In genomic region chr13:40063743-40064142, GRCh38 we compare ENCODE assay signal across 16 cellular contexts.
DNase-seq lines count a peak whose midpoint lies in the region; ATAC-seq, FAIRE-seq and TF ChIP-seq lines count a peak whose summit lies in the region.
"Had no signal": no experiment of that assay in that cellular context is flagged by ENCODE, and none has a peak within 500 bp of the region (broad histone marks: within the 10 kb centered on the region; RNA-seq: fewer than 3 reads in every experiment).

No MANE protein-coding gene starts in this region.

- peaks cover 70% of the 10 kb centered on the region for H3K4me1 ChIP-seq in HepG2 (ENCODE audit: insufficient read depth, low read length)
- H3K4me1 ChIP-seq in stomach, result peaks cover 9 to 47% (median 32%) of the 10 kb centered on the region in 4 donors

- POLR2A ChIA-PET in activated CD8-positive, alpha-beta T cell treated with anti-CD3 and anti-CD28 coated beads for 36 hours (lab: Charles Lee), result no interaction called here
- POLR2A ChIA-PET in activated CD8-positive, alpha-beta T cell treated with anti-CD3 and anti-CD28 coated beads, Interleukin-2, amount 10 ng/mL, durations not matched to agents 7 days and 5 days (lab: Charles Lee), result no interaction called here
- POLR2A ChIA-PET in HepG2 (lab: Yijun Ruan, JAX), result no interaction called here

- no TSS peak for BruUV-seq in HepG2 (replicated peaks; lab: Mats Ljungman, UMichigan)

- H3K4me3 Mint-ChIP-seq in activated CD8-positive, alpha-beta T cell treated with anti-CD3 and anti-CD28 coated beads for 36 hours, result no peak overlapping the region
- no peak overlapping the region for H3K4me3 Mint-ChIP-seq in activated CD8-positive, alpha-beta T cell treated with anti-CD3 and anti-CD28 coated beads, Interleukin-2, amount 10 ng/mL, durations not matched to agents 7 days and 5 days
- no peak overlapping the region for H3K4me3 Mint-ChIP-seq in activated naive CD8-positive, alpha-beta T cell treated with anti-CD3 and anti-CD28 coated beads, Interleukin-2, amount 50 U/mL, for 24 hours
- H3K4me3 Mint-ChIP-seq: CD4-positive, alpha-beta T cell; stimulated activated effector memory CD8-positive, alpha-beta T cell treated with anti-CD3 and anti-CD28 coated beads, Interleukin-12 subunit alpha, Interleukin-12 subunit beta, amount 100 ng/mL, for 72 hours had no signal

- H3K27ac ChIP-seq in HepG2 (ENCODE audit: extremely low read length, insufficient read depth, low read length), result peak overlapping the region; percentile 41
- H3K27ac ChIP-seq in stomach, result peak overlapping the region in 2 of 5 donors; percentile 2 to 13
- H3K27ac ChIP-seq: SJSA1, upper lobe of right lung had no signal

- H3K4me3 ChIP-seq in HepG2 (replicated peaks in 1 of 3; ENCODE audit: insufficient read depth in 1 of 3, low read depth in 2 of 3, low read length in 3 of 3), result peak overlapping the region in 1 of 3 experiments; percentile 44; a peak in 3 of 6 replicates
- no peak overlapping the region for H3K4me3 ChIP-seq in stomach
- H3K4me3 ChIP-seq: SJSA1, upper lobe of right lung had no signal

- CTCF ChIA-PET in activated CD8-positive, alpha-beta T cell treated with anti-CD3 and anti-CD28 coated beads for 36 hours (lab: Charles Lee), result interaction anchor here (1.8 to 6.1 kb wide), 2 partner anchors 121 to 619 kb away, joined by 4 to 21 read pairs; no protein-coding TSS in a partner anchor
- CTCF ChIA-PET in activated CD8-positive, alpha-beta T cell treated with anti-CD3 and anti-CD28 coated beads, Interleukin-2, amount 10 ng/mL, durations not matched to agents 7 days and 5 days (lab: Charles Lee), result interaction anchor here (0.7 kb wide), 1 partner anchor 38 kb away, joined by 3 read pairs; no protein-coding TSS in a partner anchor
- CTCF ChIA-PET in HepG2 (lab: Yijun Ruan, JAX; ENCODE audit: low intra/inter-chr PET ratio, low total read pairs), result no interaction called here

- DNase-seq in activated CD8-positive, alpha-beta T cell treated with anti-CD3 and anti-CD28 coated beads for 36 hours, result no peak
- DNase-seq in activated CD8-positive, alpha-beta T cell treated with anti-CD3 and anti-CD28 coated beads, Interleukin-2, amount 10 ng/mL, durations not matched to agents 7 days and 5 days, result no peak
- DNase-seq in activated naive CD8-positive, alpha-beta T cell treated with anti-CD3 and anti-CD28 coated beads, Interleukin-2, amount 50 U/mL, for 24 hours, result no peak
- peak; percentile 81 for DNase-seq in HepG2 (ENCODE audit: low spot score)
- DNase-seq in stomach, result peak; percentile 41
- DNase-seq in middle frontal gyrus (ENCODE audit: extremely low spot score, low spot score), result no peak
- no peak for DNase-seq in NCI-H2196 (lab: John Stamatoyannopoulos, UW; ENCODE audit: unreplicated experiment)
- no peak for DNase-seq in GM19238 (ENCODE audit: insufficient read length, low spot score)
- DNase-seq: activated naive CD4-positive, alpha-beta T cell treated with anti-CD3 and anti-CD28 coated beads, Interleukin-2, amount 50 U/mL, for 16 hours; CD4-positive, alpha-beta T cell; left cardiac atrium; MV-4-11; upper lobe of right lung had no signal

- H3K36me3 ChIP-seq in HepG2 (replicated peaks in 1 of 2; ENCODE audit: control insufficient read depth in 1 of 2, insufficient read depth in 2 of 2, low read length in 2 of 2) (no peaks in the 10 kb centered on the region), stomach (no peaks in the 10 kb centered on the region)
- H3K36me3 ChIP-seq: SJSA1, upper lobe of right lung had no signal

- no peaks in the 10 kb centered on the region; a peak in 1 of 5 replicates for H3K27me3 ChIP-seq in HepG2 (ENCODE audit: control insufficient read depth in 1 of 2, insufficient read depth in 2 of 2, low read length in 2 of 2)
- no peaks in the 10 kb centered on the region for H3K27me3 ChIP-seq in stomach
- H3K27me3 ChIP-seq: SJSA1, upper lobe of right lung had no signal

- H3K27ac Mint-ChIP-seq in activated CD8-positive, alpha-beta T cell treated with anti-CD3 and anti-CD28 coated beads for 36 hours, result peak overlapping the region; percentile 2
- no peak overlapping the region for H3K27ac Mint-ChIP-seq in activated CD8-positive, alpha-beta T cell treated with anti-CD3 and anti-CD28 coated beads, Interleukin-2, amount 10 ng/mL, durations not matched to agents 7 days and 5 days
- H3K27ac Mint-ChIP-seq in activated naive CD8-positive, alpha-beta T cell treated with anti-CD3 and anti-CD28 coated beads, Interleukin-2, amount 50 U/mL, for 24 hours, result peak overlapping the region; percentile 15
- H3K27ac Mint-ChIP-seq: CD4-positive, alpha-beta T cell; stimulated activated effector memory CD8-positive, alpha-beta T cell treated with anti-CD3 and anti-CD28 coated beads, Interleukin-12 subunit alpha, Interleukin-12 subunit beta, amount 100 ng/mL, for 72 hours had no signal

- peaks cover 29% of the 10 kb centered on the region for H3K4me1 Mint-ChIP-seq in activated CD8-positive, alpha-beta T cell treated with anti-CD3 and anti-CD28 coated beads for 36 hours (ENCODE audit: low read depth)
- peaks cover 16% of the 10 kb centered on the region for H3K4me1 Mint-ChIP-seq in activated CD8-positive, alpha-beta T cell treated with anti-CD3 and anti-CD28 coated beads, Interleukin-2, amount 10 ng/mL, durations not matched to agents 7 days and 5 days (ENCODE audit: low read depth)
- H3K4me1 Mint-ChIP-seq in activated naive CD8-positive, alpha-beta T cell treated with anti-CD3 and anti-CD28 coated beads, Interleukin-2, amount 50 U/mL, for 24 hours, result peaks cover 48% of the 10 kb centered on the region

- WGBS in HepG2 (ENCODE audit: low lambda C conversion rate), result 0% methylated on average over 1 of the region's 1 CpG
- WGBS in stomach, 5 donors, result 15 to 48% (median 23%) methylated on average over 1 of the region's 1 CpG

- no peak overlapping the region for H2AFZ ChIP-seq in HepG2 (ENCODE audit: low read length)

- H3K9me3 ChIP-seq in HepG2 (ENCODE audit: low read length), result no peaks in the 10 kb centered on the region
- no peaks in the 10 kb centered on the region for H3K9me3 ChIP-seq in stomach
- H3K9me3 ChIP-seq: SJSA1, upper lobe of right lung had no signal

- H3K27me3 Mint-ChIP-seq in activated CD8-positive, alpha-beta T cell treated with anti-CD3 and anti-CD28 coated beads for 36 hours, result peaks cover 2% of the 10 kb centered on the region
- H3K27me3 Mint-ChIP-seq in activated CD8-positive, alpha-beta T cell treated with anti-CD3 and anti-CD28 coated beads, Interleukin-2, amount 10 ng/mL, durations not matched to agents 7 days and 5 days (ENCODE audit: low read depth), result no peaks in the 10 kb centered on the region
- H3K27me3 Mint-ChIP-seq in activated naive CD8-positive, alpha-beta T cell treated with anti-CD3 and anti-CD28 coated beads, Interleukin-2, amount 50 U/mL, for 24 hours, result no peaks in the 10 kb centered on the region
- H3K27me3 Mint-ChIP-seq: CD4-positive, alpha-beta T cell had no signal

- H3K9me3 Mint-ChIP-seq in activated CD8-positive, alpha-beta T cell treated with anti-CD3 and anti-CD28 coated beads for 36 hours, result no peaks in the 10 kb centered on the region
- no peaks in the 10 kb centered on the region for H3K9me3 Mint-ChIP-seq in activated CD8-positive, alpha-beta T cell treated with anti-CD3 and anti-CD28 coated beads, Interleukin-2, amount 10 ng/mL, durations not matched to agents 7 days and 5 days (ENCODE audit: insufficient read depth)
- no peaks in the 10 kb centered on the region for H3K9me3 Mint-ChIP-seq in activated naive CD8-positive, alpha-beta T cell treated with anti-CD3 and anti-CD28 coated beads, Interleukin-2, amount 50 U/mL, for 24 hours
- H3K9me3 Mint-ChIP-seq: CD4-positive, alpha-beta T cell; stimulated activated effector memory CD8-positive, alpha-beta T cell treated with anti-CD3 and anti-CD28 coated beads, Interleukin-12 subunit alpha, Interleukin-12 subunit beta, amount 100 ng/mL, for 72 hours had no signal

- no peak for TF ChIP-seq RAD21 in HepG2 (CRISPR knock-in tag; IDR thresholded peaks at IDR 0.05)

- FAIRE-seq in HepG2 (lab: Jason Lieb, UNC), result peak; percentile 92
- FAIRE-seq: A204.1 had no signal

- no peak for ATAC-seq in activated CD8-positive, alpha-beta T cell treated with anti-CD3 and anti-CD28 coated beads for 36 hours
- ATAC-seq in activated CD8-positive, alpha-beta T cell treated with anti-CD3 and anti-CD28 coated beads, Interleukin-2, amount 10 ng/mL, durations not matched to agents 7 days and 5 days, result no peak
- no peak for ATAC-seq in activated naive CD8-positive, alpha-beta T cell treated with anti-CD3 and anti-CD28 coated beads, Interleukin-2, amount 50 U/mL, for 24 hours
- peak; percentile 93 for ATAC-seq in HepG2
- ATAC-seq: stimulated activated effector memory CD8-positive, alpha-beta T cell treated with anti-CD3 and anti-CD28 coated beads, Interleukin-12 subunit alpha, Interleukin-12 subunit beta, amount 100 ng/mL, for 72 hours; upper lobe of right lung had no signal

- no peaks in the 10 kb centered on the region for H4K20me1 ChIP-seq in HepG2 (ENCODE audit: insufficient read depth, low read length)

- no peak for TF ChIP-seq CTCF in activated CD8-positive, alpha-beta T cell treated with anti-CD3 and anti-CD28 coated beads for 36 hours (IDR thresholded peaks at IDR 0.05)
- TF ChIP-seq CTCF in HepG2 (CRISPR knock-in tag; IDR thresholded peaks at IDR 0.05) (no peak), stomach (IDR thresholded peaks at IDR 0.05) (no peak)

- intact Hi-C loops in activated CD8-positive, alpha-beta T cell treated with anti-CD3 and anti-CD28 coated beads for 36 hours (cut with micrococcal nuclease), result loop anchor here (10.0 kb wide), 1 partner anchor 451 kb away; no protein-coding TSS in a partner anchor
- intact Hi-C loops in HepG2 (cut with micrococcal nuclease; ENCODE audit: unreplicated experiment) (loop anchor here (5.0 kb wide), 1 partner anchor 121 kb away; no protein-coding TSS in a partner anchor), stomach (cut with DNase I; ENCODE audit: low total_unique reads) (no loop called here)

- TF ChIP-seq EP300 in HepG2 (IDR thresholded peaks at IDR 0.05; ENCODE audit: low read depth in 2 of 2, low read length in 2 of 2) (no peak), HepG2 (CRISPR knock-in tag; IDR thresholded peaks at IDR 0.05; ENCODE audit: borderline replicate concordance) (no peak), stomach (IDR thresholded peaks at IDR 0.05) (no peak)

- H3K36me3 Mint-ChIP-seq in activated CD8-positive, alpha-beta T cell treated with anti-CD3 and anti-CD28 coated beads for 36 hours (ENCODE audit: low read depth), result no peaks in the 10 kb centered on the region
- H3K36me3 Mint-ChIP-seq in activated CD8-positive, alpha-beta T cell treated with anti-CD3 and anti-CD28 coated beads, Interleukin-2, amount 10 ng/mL, durations not matched to agents 7 days and 5 days (ENCODE audit: low read depth), result no peaks in the 10 kb centered on the region
- H3K36me3 Mint-ChIP-seq in activated naive CD8-positive, alpha-beta T cell treated with anti-CD3 and anti-CD28 coated beads, Interleukin-2, amount 50 U/mL, for 24 hours (ENCODE audit: low read depth), result no peaks in the 10 kb centered on the region
- H3K36me3 Mint-ChIP-seq: stimulated activated effector memory CD8-positive, alpha-beta T cell treated with anti-CD3 and anti-CD28 coated beads, Interleukin-12 subunit alpha, Interleukin-12 subunit beta, amount 100 ng/mL, for 72 hours had no signal

- peak overlapping the region; percentile 67 for H3K4me2 ChIP-seq in HepG2 (ENCODE audit: low read depth, low read length)

- H3K9ac ChIP-seq in HepG2 (ENCODE audit: insufficient read depth, low read depth, low read length), result no peak overlapping the region

- no peaks in the 10 kb centered on the region for H3K79me2 ChIP-seq in HepG2 (ENCODE audit: insufficient read depth, low read length)

- in situ Hi-C loops in HepG2 (cut with HindIII; ENCODE audit: extremely low pct_ligation_motif_present, low pct_unique_long_range_greater_than_20kb), result no loop called here

- TF ChIP-seq POLR2A in HepG2 (IDR thresholded peaks at IDR 0.05; ENCODE audit: insufficient read depth in 1 of 2, low read depth in 2 of 2, low read length in 2 of 2) (no peak), stomach (IDR thresholded peaks at IDR 0.05) (no peak)

Comparison
In these comparisons a context has a peak if more than half of its experiments do, and no peak if none do; other contexts are left out.
1. DNase-seq: peak in HepG2 (single experiment) and stomach (single experiment); none in activated CD8-positive, alpha-beta T cell treated with anti-CD3 and anti-CD28 coated beads for 36 hours (single experiment), activated CD8-positive, alpha-beta T cell treated with anti-CD3 and anti-CD28 coated beads, Interleukin-2, amount 10 ng/mL, durations not matched to agents 7 days and 5 days (single experiment), activated naive CD8-positive, alpha-beta T cell treated with anti-CD3 and anti-CD28 coated beads, Interleukin-2, amount 50 U/mL, for 24 hours (single experiment), middle frontal gyrus (single experiment), NCI-H2196 (single experiment) and GM19238 (single experiment).